Comparison of ENCODE assay signal across 8 cellular contexts in genomic region chr1:226403522-226404034, GRCh38. TPM values are rescaled to one million over a fixed set of nuclear protein-coding genes. Genes with fewer than 3 reads are reported as not detected.
DNase-seq lines count a peak whose midpoint lies in the region; ATAC-seq and TF ChIP-seq lines count a peak whose summit lies in the region.

No MANE protein-coding gene starts in this region.

- no peaks in the 10 kb centered on the region for H4K20me1 ChIP-seq in neural cell (ENCODE audit: insufficient read depth)

- DNase-seq in NCI-H446 treated with DMSO at 0.1 percent for 48 hours (lab: John Stamatoyannopoulos, UW) (peak; percentile 2), NCI-H446 (lab: John Stamatoyannopoulos, UW) (no peak), Kasumi-1 (lab: John Stamatoyannopoulos, UW) (peak; percentile 49 to 51), upper lobe of right lung (no peak), GM19238 (ENCODE audit: insufficient read length, low spot score) (no peak), NCI-H187 treated with DMSO at 0.1 percent for 48 hours (lab: John Stamatoyannopoulos, UW) (no peak)
- no peak for DNase-seq in central memory CD8-positive, alpha-beta T cell (ENCODE audit: low spot score in 2 of 2)

- peaks cover 30% of the 10 kb centered on the region for H3K4me1 ChIP-seq in upper lobe of right lung

- no peaks in the 10 kb centered on the region for H3K9me3 ChIP-seq in neural cell (ENCODE audit: low read length)
- H3K9me3 ChIP-seq in upper lobe of right lung, result no peaks in the 10 kb centered on the region

- no peaks in the 10 kb centered on the region for H3K27me3 Mint-ChIP-seq in central memory CD8-positive, alpha-beta T cell

- H3K4me3 Mint-ChIP-seq in central memory CD8-positive, alpha-beta T cell, result peak overlapping the region; percentile 94

- H3K27me3 ChIP-seq in neural cell (ENCODE audit: insufficient read depth, low read depth, low read length) (no peaks in the 10 kb centered on the region), upper lobe of right lung (no peaks in the 10 kb centered on the region)

- TF ChIP-seq RAD21 in neural cell (conservative IDR thresholded peaks at IDR 0.05), result peak; percentile 41

- H3K27ac ChIP-seq in neural cell (ENCODE audit: low read length), result no peak overlapping the region
- H3K27ac ChIP-seq in upper lobe of right lung, result no peak overlapping the region

- no peak overlapping the region for H3K9ac ChIP-seq in neural cell (ENCODE audit: low read length)

- H3F3A ChIP-seq in neural cell (ENCODE audit: insufficient read depth, low read length, poor library complexity, severe bottlenecking), result peaks cover 7% of the 10 kb centered on the region

- TF ChIP-seq CTCF in neural cell (IDR thresholded peaks at IDR 0.05; ENCODE audit: poor library complexity, severe bottlenecking) (peak; percentile 61), upper lobe of right lung (IDR thresholded peaks at IDR 0.05) (no peak)

- peaks cover 50% of the 10 kb centered on the region for H3K36me3 Mint-ChIP-seq in central memory CD8-positive, alpha-beta T cell (ENCODE audit: insufficient read depth)

- peaks cover 44% of the 10 kb centered on the region for H3K79me2 ChIP-seq in neural cell (replicated peaks; ENCODE audit: insufficient read depth, low read length)

- no peak overlapping the region for H2AFZ ChIP-seq in neural cell (ENCODE audit: low read depth, low read length)

- TF ChIP-seq EP300 in neural cell (conservative IDR thresholded peaks at IDR 0.05; ENCODE audit: poor library complexity, severe bottlenecking), result no peak

- H3K36me3 ChIP-seq in neural cell (ENCODE audit: insufficient read depth, low read length), result peaks cover 4% of the 10 kb centered on the region
- H3K36me3 ChIP-seq in upper lobe of right lung, result peaks cover 34% of the 10 kb centered on the region

- H3K9me3 Mint-ChIP-seq in central memory CD8-positive, alpha-beta T cell, result no peaks in the 10 kb centered on the region

- peak overlapping the region; percentile 94 for H3K27ac Mint-ChIP-seq in central memory CD8-positive, alpha-beta T cell (ENCODE audit: low read depth)

- intact Hi-C loops in upper lobe of right lung (cut with DNase I), result no loop called here

- no peaks in the 10 kb centered on the region for H3K9me2 ChIP-seq in neural cell (ENCODE audit: insufficient read depth, low read length)

- peaks cover 89% of the 10 kb centered on the region for H3K4me1 Mint-ChIP-seq in central memory CD8-positive, alpha-beta T cell

- peak overlapping the region; percentile 88 for H3K4me3 ChIP-seq in neural cell (ENCODE audit: low read length)
- H3K4me3 ChIP-seq in upper lobe of right lung, result no peak overlapping the region

- ATAC-seq in central memory CD8-positive, alpha-beta T cell (replicated peaks; ENCODE audit: extremely low read depth, poor library complexity, severe bottlenecking), result no peak
- ATAC-seq in upper lobe of right lung, result no peak

- H3K4me2 ChIP-seq in neural cell (ENCODE audit: low read length), result no peak overlapping the region

TF ChIP-seq in neural cell, 6 proteins besides CTCF, POLR2A, EP300 and RAD21:
- TF ChIP-seq, protein P1, sequence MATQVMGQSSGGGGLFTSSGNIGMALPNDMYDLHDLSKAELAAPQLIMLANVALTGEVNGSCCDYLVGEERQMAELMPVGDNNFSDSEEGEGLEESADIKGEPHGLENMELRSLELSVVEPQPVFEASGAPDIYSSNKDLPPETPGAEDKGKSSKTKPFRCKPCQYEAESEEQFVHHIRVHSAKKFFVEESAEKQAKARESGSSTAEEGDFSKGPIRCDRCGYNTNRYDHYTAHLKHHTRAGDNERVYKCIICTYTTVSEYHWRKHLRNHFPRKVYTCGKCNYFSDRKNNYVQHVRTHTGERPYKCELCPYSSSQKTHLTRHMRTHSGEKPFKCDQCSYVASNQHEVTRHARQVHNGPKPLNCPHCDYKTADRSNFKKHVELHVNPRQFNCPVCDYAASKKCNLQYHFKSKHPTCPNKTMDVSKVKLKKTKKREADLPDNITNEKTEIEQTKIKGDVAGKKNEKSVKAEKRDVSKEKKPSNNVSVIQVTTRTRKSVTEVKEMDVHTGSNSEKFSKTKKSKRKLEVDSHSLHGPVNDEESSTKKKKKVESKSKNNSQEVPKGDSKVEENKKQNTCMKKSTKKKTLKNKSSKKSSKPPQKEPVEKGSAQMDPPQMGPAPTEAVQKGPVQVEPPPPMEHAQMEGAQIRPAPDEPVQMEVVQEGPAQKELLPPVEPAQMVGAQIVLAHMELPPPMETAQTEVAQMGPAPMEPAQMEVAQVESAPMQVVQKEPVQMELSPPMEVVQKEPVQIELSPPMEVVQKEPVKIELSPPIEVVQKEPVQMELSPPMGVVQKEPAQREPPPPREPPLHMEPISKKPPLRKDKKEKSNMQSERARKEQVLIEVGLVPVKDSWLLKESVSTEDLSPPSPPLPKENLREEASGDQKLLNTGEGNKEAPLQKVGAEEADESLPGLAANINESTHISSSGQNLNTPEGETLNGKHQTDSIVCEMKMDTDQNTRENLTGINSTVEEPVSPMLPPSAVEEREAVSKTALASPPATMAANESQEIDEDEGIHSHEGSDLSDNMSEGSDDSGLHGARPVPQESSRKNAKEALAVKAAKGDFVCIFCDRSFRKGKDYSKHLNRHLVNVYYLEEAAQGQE (IDR thresholded peaks at IDR 0.05; ENCODE audit: borderline replicate concordance), result no peak
- TF ChIP-seq SMC3 (conservative IDR thresholded peaks at IDR 0.05; ENCODE audit: poor library complexity), result no peak
- no peak for TF ChIP-seq MXI1 (conservative IDR thresholded peaks at IDR 0.05; ENCODE audit: poor library complexity, severe bottlenecking)
- no peak for TF ChIP-seq TAF1 (IDR thresholded peaks at IDR 0.05; ENCODE audit: low read depth)
- TF ChIP-seq EZH2 (IDR thresholded peaks at IDR 0.05; ENCODE audit: borderline replicate concordance, insufficient read depth, low read length, poor library complexity, severe bottlenecking), result no peak

RNA-seq across cellular contexts. Expression of gene PARP1, which starts 4.3 kb away (rescaled TPM):
- polyA plus RNA-seq in neural cell, result 112 and 127 TPM in 2 replicates
- polyA minus RNA-seq in neural cell, result 160 TPM in 2 replicates
- 64.6 TPM for total RNA-seq in upper lobe of right lung

Comparison
In these comparisons a context has a peak if more than half of its experiments do, and no peak if none do; other contexts are left out.
1. DNase-seq: peak in NCI-H446 treated with DMSO at 0.1 percent for 48 hours (single experiment) and Kasumi-1 (2 of 2); none in NCI-H446 (0 of 2), central memory CD8-positive, alpha-beta T cell (0 of 2), upper lobe of right lung (single experiment), GM19238 (single experiment) and NCI-H187 treated with DMSO at 0.1 percent for 48 hours (single experiment).